28 cellular contexts compared by ENCODE assay signal in the genomic region with DNA sequence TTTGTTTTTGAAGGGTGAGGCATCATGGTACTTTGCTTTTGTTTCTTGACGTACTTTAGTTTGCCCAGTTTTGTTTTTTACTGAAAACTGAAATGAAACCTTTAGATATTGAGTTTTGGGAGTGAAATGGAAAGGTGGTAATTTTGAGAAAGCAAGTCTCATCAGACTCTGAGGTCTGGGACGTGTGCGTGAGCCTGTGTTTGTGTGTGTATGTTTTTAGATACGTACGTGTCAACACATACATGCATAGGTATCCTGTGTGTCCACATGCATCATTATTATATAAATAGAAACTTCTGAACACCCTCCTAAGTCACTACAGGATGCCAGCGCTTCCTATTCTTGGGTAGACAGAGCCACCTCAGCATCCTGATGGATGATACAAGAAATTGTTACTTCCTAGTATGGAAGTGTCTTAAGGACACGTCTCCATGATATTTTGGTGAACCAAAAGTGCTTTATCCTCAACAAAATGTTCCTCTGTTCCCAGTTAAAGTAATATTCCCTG. TPM values are rescaled to one million over a fixed set of nuclear protein-coding genes. Genes with fewer than 3 reads are reported as not detected.
A peak's percentile ranks its signal among the peaks of the same experiment; 100 is the strongest.
DNase-seq lines count a peak whose midpoint lies in the region; ATAC-seq, FAIRE-seq and TF ChIP-seq lines count a peak whose summit lies in the region.
"Had no signal": no experiment of that assay in that cellular context is flagged by ENCODE, and none has a peak within 500 bp of the region (broad histone marks: within the 10 kb centered on the region; RNA-seq: fewer than 3 reads in every experiment).

No MANE protein-coding gene starts in this region.

- ATAC-seq in GM12878: peak; percentile 13; the same call in 2 of the 3 replicates
- no peak for ATAC-seq in stimulated activated effector memory CD8-positive, alpha-beta T cell treated with anti-CD3 and anti-CD28 coated beads, Interleukin-12 subunit alpha, Interleukin-12 subunit beta, amount 100 ng/mL, for 72 hours
- no peak for ATAC-seq in left lung
- ATAC-seq in GM18502 (IDR thresholded peaks at IDR 0.05; ENCODE audit: poor library complexity, unreplicated experiment): no peak
- ATAC-seq: activated naive CD8-positive, alpha-beta T cell treated with anti-CD3 and anti-CD28 coated beads, Interleukin-2, amount 50 U/mL, for 24 hours; mucosa of descending colon; pancreas had no signal

- CTCF ChIA-PET in GM12878 (lab: Yijun Ruan, JAX): no interaction called here

- H3K27me3 Mint-ChIP-seq in mesothelial cell of epicardium (ENCODE audit: low read depth): no peaks in the 10 kb centered on the region

- POLR2A ChIA-PET in GM12878 (lab: Charles Lee): no interaction called here

- peak overlapping the region; percentile 34 for H3K9ac ChIP-seq in Loucy (ENCODE audit: low read depth, low read length, poor library complexity, severe bottlenecking)
- H3K9ac ChIP-seq in GM12878 (ENCODE audit: control insufficient read depth, insufficient read depth, low read length): no peak overlapping the region

- no peak for FAIRE-seq in GM12878 (lab: Jason Lieb, UNC)
- FAIRE-seq: pancreas had no signal

- in situ Hi-C loops in GM12878 (cut with MboI): no loop called here

- peaks cover 53% of the 10 kb centered on the region for H3K4me1 Mint-ChIP-seq in mesothelial cell of epicardium
- H3K4me1 Mint-ChIP-seq in stimulated activated effector memory CD8-positive, alpha-beta T cell treated with anti-CD3 and anti-CD28 coated beads, Interleukin-12 subunit alpha, Interleukin-12 subunit beta, amount 100 ng/mL, for 72 hours: peaks cover 27% of the 10 kb centered on the region

- H3K27ac Mint-ChIP-seq in mesothelial cell of epicardium: peak overlapping the region; percentile 78
- H3K27ac Mint-ChIP-seq in stimulated activated effector memory CD8-positive, alpha-beta T cell treated with anti-CD3 and anti-CD28 coated beads, Interleukin-12 subunit alpha, Interleukin-12 subunit beta, amount 100 ng/mL, for 72 hours: no peak overlapping the region
- H3K27ac Mint-ChIP-seq: activated CD4-positive, alpha-beta T cell treated with anti-CD3 and anti-CD28 coated beads, Interleukin-2, amount 10 ng/mL, durations not matched to agents 24 days and 14 days; activated naive CD8-positive, alpha-beta T cell treated with anti-CD3 and anti-CD28 coated beads, Interleukin-2, amount 50 U/mL, for 24 hours; CD4-positive, CD25-positive, alpha-beta regulatory T cell had no signal

- TF ChIP-seq EP300 in GM12878 (IDR thresholded peaks at IDR 0.05; ENCODE audit: borderline replicate concordance in 1 of 2, control insufficient read depth in 1 of 2, low read depth in 2 of 2, low read length in 2 of 2) (no peak), ovary (IDR thresholded peaks at IDR 0.05) (no peak)

- H4K20me1 ChIP-seq in Loucy (ENCODE audit: insufficient read depth, low read length, poor library complexity, severe bottlenecking) (no peaks in the 10 kb centered on the region), GM12878 (ENCODE audit: control insufficient read depth, insufficient read depth) (no peaks in the 10 kb centered on the region)

- peaks cover 7% of the 10 kb centered on the region for H3K36me3 Mint-ChIP-seq in mesothelial cell of epicardium
- H3K36me3 Mint-ChIP-seq in stimulated activated effector memory CD8-positive, alpha-beta T cell treated with anti-CD3 and anti-CD28 coated beads, Interleukin-12 subunit alpha, Interleukin-12 subunit beta, amount 100 ng/mL, for 72 hours: no peaks in the 10 kb centered on the region
- H3K36me3 Mint-ChIP-seq: CD4-positive, CD25-positive, alpha-beta regulatory T cell had no signal

- H3K4me2 ChIP-seq in Loucy (ENCODE audit: low read depth, low read length, poor library complexity, severe bottlenecking) (peak overlapping the region; percentile 55), GM12878 (ENCODE audit: control insufficient read depth, insufficient read depth) (no peak overlapping the region)

- no peak for DNase-seq in GM12878 (ENCODE audit: low read depth, low spot score)
- DNase-seq in mesothelial cell of epicardium (ENCODE audit: low spot score in 2 of 2, unreplicated experiment in 2 of 2): no peak
- no peak for DNase-seq in stimulated activated effector memory CD8-positive, alpha-beta T cell treated with anti-CD3 and anti-CD28 coated beads, Interleukin-12 subunit alpha, Interleukin-12 subunit beta, amount 100 ng/mL, for 72 hours (ENCODE audit: low spot score in 2 of 2)
- no peak for DNase-seq in left lung
- no peak for DNase-seq in ovary
- DNase-seq: activated CD4-positive, alpha-beta T cell treated with anti-CD3 and anti-CD28 coated beads, Interleukin-2, amount 10 ng/mL, durations not matched to agents 24 days and 14 days; activated gamma-delta T cell treated with Interleukin-2 at 50 U/mL for 16 hours; activated naive CD8-positive, alpha-beta T cell treated with anti-CD3 and anti-CD28 coated beads, Interleukin-2, amount 50 U/mL, for 24 hours; Calu3; central memory CD4-positive, alpha-beta T cell; DMS79; esophagus squamous epithelium; foreskin melanocyte; heart left ventricle; mucosa of descending colon; NCI-H1092; NCI-H1694 treated with DMSO at 0.1 percent for 48 hours; NCI-H446; NCI-H774; stimulated activated CD4-positive, alpha-beta T cell treated with anti-CD3 and anti-CD28 coated beads, Interleukin-2, amount 100 ng/mL, for 48 hours; WERI-Rb-1 had no signal

- no peaks in the 10 kb centered on the region for H3K9me2 ChIP-seq in Loucy (replicated peaks; ENCODE audit: low read depth, low read length)

- H3K4me3 ChIP-seq in Loucy (ENCODE audit: low read length, poor library complexity, severe bottlenecking) (peak overlapping the region; percentile 47), GM12878 (no peak overlapping the region), left lung (no peak overlapping the region), ovary (no peak overlapping the region)
- H3K4me3 ChIP-seq: mucosa of descending colon, pancreas, SJSA1, tibial nerve had no signal

- WGBS in GM12878 (ENCODE audit: insufficient coverage, insufficient replicate concordance, low lambda C conversion rate, missing lambda C conversion rate): 64% methylated on average over 7 of the region's 7 CpGs
- 88 to 90% (median 90%) methylated on average over 7 of the region's 7 CpGs for WGBS in ovary, 3 donors

- H3K4me1 ChIP-seq in Loucy (ENCODE audit: insufficient read depth, low read length, poor library complexity, severe bottlenecking) (peaks cover 31% of the 10 kb centered on the region), GM12878 (ENCODE audit: control insufficient read depth, insufficient read depth, low read length) (peaks cover 4% of the 10 kb centered on the region), left lung (peaks cover 15 to 26% of the 10 kb centered on the region in 2 donors), ovary (ENCODE audit: insufficient read depth) (peaks cover 3% of the 10 kb centered on the region)

- no peak for TF ChIP-seq RAD21 in GM12878 (IDR thresholded peaks at IDR 0.05; ENCODE audit: insufficient read depth, low read depth, low read length)

- H3K27me3 ChIP-seq in Loucy (ENCODE audit: insufficient read depth, low read length, poor library complexity, severe bottlenecking) (no peaks in the 10 kb centered on the region), GM12878 (replicated peaks in 1 of 2; ENCODE audit: control insufficient read depth in 2 of 2, insufficient read depth in 2 of 2, low read length in 1 of 2) (peaks cover 0 to 2% of the 10 kb centered on the region in 2 experiments; a peak in 2 of 4 replicates), left lung (peaks cover 0 to 17% of the 10 kb centered on the region in 2 donors), ovary (no peaks in the 10 kb centered on the region)
- H3K27me3 ChIP-seq: esophagus squamous epithelium, heart left ventricle, pancreas, right atrium auricular region, SJSA1, tibial nerve had no signal

- RAD21 ChIA-PET in GM12878 (lab: Charles Lee; ENCODE audit: unreplicated experiment): no interaction called here

- H3K9me3 ChIP-seq in Loucy (ENCODE audit: insufficient read depth, low read depth, low read length) (no peaks in the 10 kb centered on the region), GM12878 (replicated peaks; ENCODE audit: control insufficient read depth, insufficient read depth, low read length) (no peaks in the 10 kb centered on the region), left lung (no peaks in the 10 kb centered on the region), ovary (no peaks in the 10 kb centered on the region)
- H3K9me3 ChIP-seq: esophagus squamous epithelium, heart left ventricle, mucosa of descending colon, pancreas, right atrium auricular region, SJSA1, tibial nerve had no signal

- no peaks in the 10 kb centered on the region for H3K9me3 Mint-ChIP-seq in mesothelial cell of epicardium
- H3K9me3 Mint-ChIP-seq in stimulated activated effector memory CD8-positive, alpha-beta T cell treated with anti-CD3 and anti-CD28 coated beads, Interleukin-12 subunit alpha, Interleukin-12 subunit beta, amount 100 ng/mL, for 72 hours: no peaks in the 10 kb centered on the region
- H3K9me3 Mint-ChIP-seq: activated CD4-positive, alpha-beta T cell treated with anti-CD3 and anti-CD28 coated beads, Interleukin-2, amount 10 ng/mL, durations not matched to agents 24 days and 14 days; activated naive CD8-positive, alpha-beta T cell treated with anti-CD3 and anti-CD28 coated beads, Interleukin-2, amount 50 U/mL, for 24 hours; CD4-positive, CD25-positive, alpha-beta regulatory T cell had no signal

- H3K79me2 ChIP-seq in Loucy (ENCODE audit: insufficient read depth, low read length) (peaks cover 8% of the 10 kb centered on the region; the same call in 1 of the 2 replicates), GM12878 (ENCODE audit: control insufficient read depth, insufficient read depth, low read length) (no peaks in the 10 kb centered on the region)

- BruUV-seq in GM12878 (replicated peaks; lab: Mats Ljungman, UMichigan): no TSS peak

- no peaks in the 10 kb centered on the region for H3F3A ChIP-seq in Loucy (ENCODE audit: low read depth)

- H2AFZ ChIP-seq in Loucy (ENCODE audit: low read length) (no peak overlapping the region), GM12878 (ENCODE audit: control insufficient read depth, low read depth, low read length) (no peak overlapping the region)

- intact Hi-C loops in GM12878 (cut with micrococcal nuclease; ENCODE audit: unreplicated experiment) (no loop called here), left lung (cut with DNase I) (no loop called here), ovary (cut with DNase I) (no loop called here)

- TF ChIP-seq POLR2A in GM12878 (IDR thresholded peaks at IDR 0.05; ENCODE audit: low read depth, low read length) (no peak), ovary (IDR thresholded peaks at IDR 0.05) (no peak)

- no peak overlapping the region for H3K4me3 Mint-ChIP-seq in mesothelial cell of epicardium
- peak overlapping the region; percentile 11 for H3K4me3 Mint-ChIP-seq in stimulated activated effector memory CD8-positive, alpha-beta T cell treated with anti-CD3 and anti-CD28 coated beads, Interleukin-12 subunit alpha, Interleukin-12 subunit beta, amount 100 ng/mL, for 72 hours
- H3K4me3 Mint-ChIP-seq: activated CD4-positive, alpha-beta T cell treated with anti-CD3 and anti-CD28 coated beads, Interleukin-2, amount 10 ng/mL, durations not matched to agents 24 days and 14 days; activated naive CD8-positive, alpha-beta T cell treated with anti-CD3 and anti-CD28 coated beads, Interleukin-2, amount 50 U/mL, for 24 hours had no signal

- H3K27ac ChIP-seq in GM12878 (ENCODE audit: control insufficient read depth, insufficient read depth) (no peak overlapping the region), left lung (no peak overlapping the region), ovary (no peak overlapping the region)
- H3K27ac ChIP-seq: pancreas, SJSA1, WERI-Rb-1 had no signal

- H3K36me3 ChIP-seq in Loucy (ENCODE audit: insufficient read depth, low read length): peaks cover 16% of the 10 kb centered on the region; the same call in 1 of the 2 replicates
- H3K36me3 ChIP-seq in GM12878 (ENCODE audit: control insufficient read depth in 2 of 2, insufficient read depth in 2 of 2, low read length in 1 of 2): no peaks in the 10 kb centered on the region
- peaks cover 0 to 9% of the 10 kb centered on the region in 2 donors for H3K36me3 ChIP-seq in left lung
- no peaks in the 10 kb centered on the region for H3K36me3 ChIP-seq in ovary
- H3K36me3 ChIP-seq: right atrium auricular region, SJSA1, WERI-Rb-1 had no signal

- TF ChIP-seq CTCF in Loucy (conservative IDR thresholded peaks at IDR 0.05; ENCODE audit: low read length) (no peak), GM12878 (IDR thresholded peaks at IDR 0.05 in 2 of 3, conservative IDR thresholded peaks at IDR 0.05 in 1 of 3; ENCODE audit: control insufficient read depth in 2 of 3, extremely low read depth in 1 of 3, insufficient read depth in 1 of 3, low read depth in 3 of 3, low read length in 3 of 3) (no peak), mesothelial cell of epicardium (IDR thresholded peaks at IDR 0.05; ENCODE audit: unreplicated experiment) (no peak), left lung (IDR thresholded peaks at IDR 0.05) (no peak), ovary (IDR thresholded peaks at IDR 0.05) (no peak)

- SMC1A ChIA-PET in GM12878 (lab: Charles Lee; ENCODE audit: uncharacterized antibody, unreplicated experiment): no interaction called here

RNA-seq across cellular contexts. Expression of gene PROSER2, which starts 47.8 kb away (rescaled TPM):
- 0.15 TPM in 1 of 2 replicates, not detected in the other for total RNA-seq in GM12878 (2013; cell fraction: nucleolus; rRNA removed)
- total RNA-seq in GM12878 (2014; rRNA removed) (0.16 TPM in 1 of 2 replicates, not detected in the other), GM12878 (2014; rRNA removed; fragmentation: Illumina TruSeq; extraction: Trizol) (0.04 TPM in 1 of 2 replicates, not detected in the other), GM12878 (2021) (0.10 and 0.27 TPM in 2 replicates), mesothelial cell of epicardium (16.9 to 17.8 TPM (median 17.6 TPM) in 3 replicates), left lung (10 to 100 TPM; 12.8 to 14.8 TPM), ovary (10 to 100 TPM in 1 of 7 donors, 1 to 10 TPM in 6; 2.7 to 13.4 (median 4.4) TPM)
- polyA plus RNA-seq in GM12878 (2011; ENCODE audit: low read depth): not detected
- polyA plus RNA-seq in GM12878 (2011; rRNA removed) (0.04 TPM in 1 of 2 replicates, not detected in the other), GM12878 (2014; fragmentation: Illumina TruSeq; extraction: Trizol) (0.25 TPM in 1 of 2 replicates, not detected in the other), GM12878 (2014; fragmentation: Nextera tagmentation; extraction: Ambion mirVana) (not detected), GM12878 (2014; rRNA removed) (0.27 TPM in 1 of 2 replicates, not detected in the other), GM12878 (2016; fragmentation: Nextera tagmentation; extraction: Ambion mirVana) (not detected), ovary (1 to 10 TPM; 1.3 to 2.8 TPM)
- not detected in 2 replicates for polyA plus RNA-seq in GM12878 (2011; cell fraction: cytosol; rRNA removed)
- polyA plus RNA-seq in GM12878 (2011; cell fraction: nucleus; rRNA removed): not detected in 2 replicates
- 0.10 and 0.20 TPM in 2 replicates for polyA plus RNA-seq in GM12878 (2012)
- 0.07 TPM in 1 of 2 replicates, not detected in the other for polyA minus RNA-seq in GM12878 (2011; rRNA and poly(A)+ RNA removed)
- not detected in 2 replicates for polyA minus RNA-seq in GM12878 (2011; cell fraction: cytosol; rRNA and poly(A)+ RNA removed)
- polyA minus RNA-seq in GM12878 (2011; cell fraction: nucleus; rRNA and poly(A)+ RNA removed): not detected in 2 replicates
